In genomic region chr7:156014808-156015207, GRCh38 we compare ENCODE assay signal across 1 cellular context.
TF ChIP-seq lines count a peak whose summit lies in the region.

No MANE protein-coding gene starts in this region.

TF ChIP-seq in SK-N-SH treated with all-trans-retinoic acid at 6 μM for 48 hours, 23 proteins besides CTCF, POLR2A, EP300 and RAD21 (continued from another document):
- TF ChIP-seq PATZ1 (CRISPR knock-in tag; IDR thresholded peaks at IDR 0.05; ENCODE audit: borderline replicate concordance) (no peak), ARNTL (CRISPR knock-in tag; IDR thresholded peaks at IDR 0.05; ENCODE audit: borderline replicate concordance, low read depth) (no peak), TOX (CRISPR knock-in tag; IDR thresholded peaks at IDR 0.05; ENCODE audit: borderline replicate concordance) (no peak), GLIS3 (CRISPR knock-in tag; IDR thresholded peaks at IDR 0.05) (no peak), TCF4 (CRISPR knock-in tag; IDR thresholded peaks at IDR 0.05; ENCODE audit: borderline replicate concordance) (no peak), PPARA (CRISPR knock-in tag; IDR thresholded peaks at IDR 0.05; ENCODE audit: borderline replicate concordance) (no peak), CSDC2 (CRISPR knock-in tag; IDR thresholded peaks at IDR 0.05) (no peak)
